22 cellular contexts compared by ENCODE assay signal in genomic region chr17:27554152-27554551, GRCh38.
DNase-seq lines count a peak whose midpoint lies in the region; ATAC-seq and TF ChIP-seq lines count a peak whose summit lies in the region.
"Had no signal": no experiment of that assay in that cellular context is flagged by ENCODE, and none has a peak within 500 bp of the region (broad histone marks: within the 10 kb centered on the region; RNA-seq: fewer than 3 reads in every experiment).

No MANE protein-coding gene starts in this region.

- DNase-seq in Caco-2: no peak
- peak; percentile 35 for DNase-seq in RPMI8226
- DNase-seq in fibroblast of lung (ENCODE audit: low read depth in 2 of 2): peak; percentile 53 to 54
- no peak for DNase-seq in psoas muscle
- no peak for DNase-seq in MM.1S
- no peak for DNase-seq in NCI-H526 treated with DMSO at 0.1 percent for 48 hours (lab: John Stamatoyannopoulos, UW)
- DNase-seq in iPS-NIHi7 (ENCODE audit: extremely low spot score): no peak
- DNase-seq: activated CD4-positive, alpha-beta T cell treated with anti-CD3 and anti-CD28 coated beads, Interleukin-2, amount 50 U/mL, for 48 hours; activated gamma-delta T cell treated with Interleukin-2 at 50 U/mL for 16 hours; amniotic stem cell; CD4-positive, CD25-positive, alpha-beta regulatory T cell; DMS153; effector CD4-positive, alpha-beta T cell; erythroblast; GDM1; head of caudate nucleus; MV-4-11; NCI-H187 treated with DMSO at 0.1 percent for 48 hours; NCI-H226 had no signal

- CTCF ChIA-PET in Caco-2 (lab: Charles Lee): interaction anchor here (1.2 kb wide), 1 partner anchor 14 kb away, joined by 4 read pairs; no protein-coding TSS in a partner anchor

- no peaks in the 10 kb centered on the region for H4K20me1 ChIP-seq in fibroblast of lung (ENCODE audit: control insufficient read depth, extremely low read depth, insufficient read depth, low read length)
- no peaks in the 10 kb centered on the region for H4K20me1 ChIP-seq in MM.1S (ENCODE audit: insufficient read depth, low read length)

- no TSS peak for BruUV-seq in Caco-2 (replicated peaks; lab: Mats Ljungman, UMichigan)

- no peaks in the 10 kb centered on the region for H3K9me2 ChIP-seq in MM.1S (replicated peaks; ENCODE audit: insufficient read depth, low read length)

- peak overlapping the region; percentile 46 for H3K4me2 ChIP-seq in fibroblast of lung (ENCODE audit: extremely low read depth, insufficient read depth, low read length)
- H3K4me2 ChIP-seq in MM.1S (ENCODE audit: low read depth, low read length): no peak overlapping the region

- H2AFZ ChIP-seq in fibroblast of lung (ENCODE audit: low read length) (no peak overlapping the region), MM.1S (ENCODE audit: low read length) (no peak overlapping the region)

- H3K9me3 Mint-ChIP-seq in Caco-2 (ENCODE audit: unreplicated experiment): no peaks in the 10 kb centered on the region
- H3K9me3 Mint-ChIP-seq: central memory CD8-positive, alpha-beta T cell had no signal

- peaks cover 54% of the 10 kb centered on the region for H3K4me1 Mint-ChIP-seq in Caco-2 (ENCODE audit: low read depth, unreplicated experiment)

- POLR2A ChIA-PET in Caco-2 (lab: Charles Lee): no interaction called here

- H3K79me2 ChIP-seq in fibroblast of lung (ENCODE audit: control insufficient read depth, insufficient read depth, low read length): no peaks in the 10 kb centered on the region
- H3K79me2 ChIP-seq in MM.1S (ENCODE audit: low read length): no peaks in the 10 kb centered on the region

- H3K9ac ChIP-seq in fibroblast of lung (ENCODE audit: insufficient read depth, low read length) (no peak overlapping the region), MM.1S (ENCODE audit: low read length) (no peak overlapping the region)

- H3K4me3 ChIP-seq in Caco-2 (ENCODE audit: low read depth, low read length): no peak overlapping the region
- no peak overlapping the region for H3K4me3 ChIP-seq in fibroblast of lung (replicated peaks in 1 of 4; ENCODE audit: control extremely low read depth in 1 of 4, insufficient read depth in 1 of 4, low read depth in 3 of 4, low read length in 4 of 4)
- H3K4me3 ChIP-seq in psoas muscle: no peak overlapping the region
- H3K4me3 ChIP-seq in MM.1S (ENCODE audit: low read length): no peak overlapping the region
- H3K4me3 ChIP-seq: vagina had no signal

- no peaks in the 10 kb centered on the region for H3K27me3 Mint-ChIP-seq in Caco-2 (ENCODE audit: insufficient read depth, unreplicated experiment)
- H3K27me3 Mint-ChIP-seq: CD4-positive, CD25-positive, alpha-beta regulatory T cell; central memory CD8-positive, alpha-beta T cell had no signal

- H3F3A ChIP-seq in MM.1S (ENCODE audit: insufficient read depth, low read length): no peaks in the 10 kb centered on the region

- no peak overlapping the region for H3K4me3 Mint-ChIP-seq in Caco-2 (ENCODE audit: unreplicated experiment)
- H3K4me3 Mint-ChIP-seq: CD4-positive, CD25-positive, alpha-beta regulatory T cell; central memory CD8-positive, alpha-beta T cell had no signal

- H3K27ac ChIP-seq in fibroblast of lung (ENCODE audit: insufficient read depth, low read length) (peak overlapping the region; percentile 29), psoas muscle (peak overlapping the region; percentile 61), MM.1S (ENCODE audit: low read length) (no peak overlapping the region)
- H3K27ac ChIP-seq: vagina had no signal

- peaks cover 10% of the 10 kb centered on the region; the same call in 1 of the 2 replicates for H3K36me3 ChIP-seq in Caco-2 (ENCODE audit: control insufficient read depth, insufficient read depth, low read length)
- H3K36me3 ChIP-seq in fibroblast of lung (ENCODE audit: control insufficient read depth, insufficient read depth, low read length): no peaks in the 10 kb centered on the region
- no peaks in the 10 kb centered on the region for H3K36me3 ChIP-seq in psoas muscle (ENCODE audit: insufficient read depth in 1 of 2, low read depth in 1 of 2)
- H3K36me3 ChIP-seq in MM.1S (replicated peaks; ENCODE audit: insufficient read depth, low read length): no peaks in the 10 kb centered on the region
- H3K36me3 ChIP-seq: vagina had no signal

- TF ChIP-seq CTCF in Caco-2 (IDR thresholded peaks at IDR 0.05; ENCODE audit: insufficient read depth in 1 of 2, low read depth in 1 of 2, low read length in 1 of 2, severe bottlenecking in 1 of 2, unreplicated experiment in 1 of 2) (no peak), fibroblast of lung (conservative IDR thresholded peaks at IDR 0.05 in 1 of 2, IDR thresholded peaks at IDR 0.05 in 1 of 2; ENCODE audit: low read depth in 1 of 2, low read length in 2 of 2) (no peak), psoas muscle (IDR thresholded peaks at IDR 0.05) (no peak), MM.1S (IDR thresholded peaks at IDR 0.05; ENCODE audit: low read length) (no peak)

- peaks cover 50% of the 10 kb centered on the region for H3K36me3 Mint-ChIP-seq in Caco-2 (ENCODE audit: insufficient read depth, unreplicated experiment)

- no peaks in the 10 kb centered on the region for H3K27me3 ChIP-seq in Caco-2 (replicated peaks; ENCODE audit: control insufficient read depth, insufficient read depth, low read length)
- H3K27me3 ChIP-seq in fibroblast of lung (ENCODE audit: control insufficient read depth, insufficient read depth, low read length): no peaks in the 10 kb centered on the region
- H3K27me3 ChIP-seq in psoas muscle (ENCODE audit: insufficient read depth in 3 of 3, low read length in 2 of 3): no peaks in the 10 kb centered on the region
- no peaks in the 10 kb centered on the region for H3K27me3 ChIP-seq in MM.1S (replicated peaks; ENCODE audit: insufficient read depth, low read length)
- H3K27me3 ChIP-seq: vagina had no signal

- H3K4me1 ChIP-seq in Caco-2 (peaks cover 51% of the 10 kb centered on the region), fibroblast of lung (ENCODE audit: control insufficient read depth, extremely low read depth, insufficient read depth, low read length) (peaks cover 18% of the 10 kb centered on the region), psoas muscle (peaks cover 24% of the 10 kb centered on the region), MM.1S (ENCODE audit: low read length) (no peaks in the 10 kb centered on the region)

- intact Hi-C loops in Caco-2 (cut with micrococcal nuclease; ENCODE audit: unreplicated experiment): loop anchor here (5.0 kb wide), 1 partner anchor 102 kb away; no protein-coding TSS in a partner anchor
- intact Hi-C loops in psoas muscle (cut with DNase I): loop anchor here in 1 of 2 donors (10.0 kb wide), 1 partner anchor 49 kb away; no protein-coding TSS in a partner anchor

- 37 to 61% (median 39%) methylated on average over 11 of the region's 11 CpGs for WGBS in psoas muscle, 3 donors

- ATAC-seq in psoas muscle (peak in 3 of 4 donors; percentile 47 to 70 (median 57)), HG03095 (IDR thresholded peaks at IDR 0.05; ENCODE audit: unreplicated experiment) (no peak)

- no peaks in the 10 kb centered on the region for H3K9me3 ChIP-seq in Caco-2
- H3K9me3 ChIP-seq in fibroblast of lung (ENCODE audit: control insufficient read depth, insufficient read depth, low read depth, low read length): no peaks in the 10 kb centered on the region
- H3K9me3 ChIP-seq in psoas muscle: no peaks in the 10 kb centered on the region
- no peaks in the 10 kb centered on the region for H3K9me3 ChIP-seq in MM.1S (replicated peaks; ENCODE audit: insufficient read depth, low read length)
- H3K9me3 ChIP-seq: vagina had no signal

- H3K27ac Mint-ChIP-seq in Caco-2 (ENCODE audit: unreplicated experiment): peak overlapping the region; percentile 86

Comparison
In these comparisons a context has a peak if more than half of its experiments do, and no peak if none do; other contexts are left out.
1. DNase-seq: peak in RPMI8226 (single experiment) and fibroblast of lung (2 of 2); none in Caco-2 (0 of 2), psoas muscle (0 of 2), MM.1S (single experiment), NCI-H526 treated with DMSO at 0.1 percent for 48 hours (single experiment) and iPS-NIHi7 (single experiment).